1 cellular context compared by ENCODE assay signal in the genomic region with DNA sequence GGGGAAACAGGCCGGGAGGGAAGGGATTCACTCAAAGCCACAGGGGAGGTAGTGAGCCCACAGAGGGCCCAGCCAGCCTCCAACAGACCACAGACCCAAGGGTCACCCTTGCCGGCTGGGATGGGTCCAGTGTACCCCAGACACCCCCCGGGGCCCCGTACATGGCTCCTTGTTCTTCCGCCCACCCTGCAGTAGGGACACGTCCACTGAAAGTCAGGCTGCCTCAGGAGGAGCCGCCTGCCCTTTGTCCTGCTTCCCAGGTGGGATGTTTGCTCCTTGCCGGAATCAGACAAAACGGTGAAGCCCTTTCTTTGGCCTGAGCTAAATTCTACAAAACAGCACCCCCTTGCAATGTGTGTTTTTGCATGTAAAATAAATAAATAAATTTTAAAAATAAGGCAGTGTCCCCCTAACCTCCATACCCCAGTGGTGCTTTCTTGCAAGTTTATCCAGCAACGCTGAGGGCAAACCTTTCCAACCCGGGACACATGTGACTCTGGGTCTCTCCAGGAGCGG.
TF ChIP-seq lines count a peak whose summit lies in the region.

No MANE protein-coding gene starts in this region.

TF ChIP-seq in HepG2, 621 proteins besides CTCF, POLR2A, EP300 and RAD21 (continued from another document):
- no peak for TF ChIP-seq ZSCAN12 (CRISPR knock-in tag; IDR thresholded peaks at IDR 0.05)
- TF ChIP-seq ZNF652 (CRISPR knock-in tag; IDR thresholded peaks at IDR 0.05; ENCODE audit: borderline replicate concordance, low read depth): no peak
- TF ChIP-seq, protein P1, sequence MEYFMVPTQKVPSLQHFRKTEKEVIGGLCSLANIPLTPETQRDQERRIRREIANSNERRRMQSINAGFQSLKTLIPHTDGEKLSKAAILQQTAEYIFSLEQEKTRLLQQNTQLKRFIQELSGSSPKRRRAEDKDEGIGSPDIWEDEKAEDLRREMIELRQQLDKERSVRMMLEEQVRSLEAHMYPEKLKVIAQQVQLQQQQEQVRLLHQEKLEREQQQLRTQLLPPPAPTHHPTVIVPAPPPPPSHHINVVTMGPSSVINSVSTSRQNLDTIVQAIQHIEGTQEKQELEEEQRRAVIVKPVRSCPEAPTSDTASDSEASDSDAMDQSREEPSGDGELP (IDR thresholded peaks at IDR 0.05; ENCODE audit: borderline replicate concordance, low read depth): no peak
- TF ChIP-seq ZFP90 (CRISPR knock-in tag; IDR thresholded peaks at IDR 0.05; ENCODE audit: borderline replicate concordance): no peak
- no peak for TF ChIP-seq TCF7 (IDR thresholded peaks at IDR 0.05; ENCODE audit: low read depth)
- no peak for TF ChIP-seq REST (IDR thresholded peaks at IDR 0.05; ENCODE audit: borderline replicate concordance in 1 of 2, low read depth in 1 of 2, low read length in 2 of 2)
- no peak for TF ChIP-seq MED1 (CRISPR knock-in tag; IDR thresholded peaks at IDR 0.05)
- no peak for TF ChIP-seq ERF (CRISPR knock-in tag; IDR thresholded peaks at IDR 0.05)
- no peak for TF ChIP-seq REL (CRISPR knock-in tag; conservative IDR thresholded peaks at IDR 0.05)
- TF ChIP-seq, protein P2, sequence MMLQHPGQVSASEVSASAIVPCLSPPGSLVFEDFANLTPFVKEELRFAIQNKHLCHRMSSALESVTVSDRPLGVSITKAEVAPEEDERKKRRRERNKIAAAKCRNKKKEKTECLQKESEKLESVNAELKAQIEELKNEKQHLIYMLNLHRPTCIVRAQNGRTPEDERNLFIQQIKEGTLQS (CRISPR knock-in tag; IDR thresholded peaks at IDR 0.05): no peak
- no peak for TF ChIP-seq RFX1 (IDR thresholded peaks at IDR 0.05)
- TF ChIP-seq, protein P3, sequence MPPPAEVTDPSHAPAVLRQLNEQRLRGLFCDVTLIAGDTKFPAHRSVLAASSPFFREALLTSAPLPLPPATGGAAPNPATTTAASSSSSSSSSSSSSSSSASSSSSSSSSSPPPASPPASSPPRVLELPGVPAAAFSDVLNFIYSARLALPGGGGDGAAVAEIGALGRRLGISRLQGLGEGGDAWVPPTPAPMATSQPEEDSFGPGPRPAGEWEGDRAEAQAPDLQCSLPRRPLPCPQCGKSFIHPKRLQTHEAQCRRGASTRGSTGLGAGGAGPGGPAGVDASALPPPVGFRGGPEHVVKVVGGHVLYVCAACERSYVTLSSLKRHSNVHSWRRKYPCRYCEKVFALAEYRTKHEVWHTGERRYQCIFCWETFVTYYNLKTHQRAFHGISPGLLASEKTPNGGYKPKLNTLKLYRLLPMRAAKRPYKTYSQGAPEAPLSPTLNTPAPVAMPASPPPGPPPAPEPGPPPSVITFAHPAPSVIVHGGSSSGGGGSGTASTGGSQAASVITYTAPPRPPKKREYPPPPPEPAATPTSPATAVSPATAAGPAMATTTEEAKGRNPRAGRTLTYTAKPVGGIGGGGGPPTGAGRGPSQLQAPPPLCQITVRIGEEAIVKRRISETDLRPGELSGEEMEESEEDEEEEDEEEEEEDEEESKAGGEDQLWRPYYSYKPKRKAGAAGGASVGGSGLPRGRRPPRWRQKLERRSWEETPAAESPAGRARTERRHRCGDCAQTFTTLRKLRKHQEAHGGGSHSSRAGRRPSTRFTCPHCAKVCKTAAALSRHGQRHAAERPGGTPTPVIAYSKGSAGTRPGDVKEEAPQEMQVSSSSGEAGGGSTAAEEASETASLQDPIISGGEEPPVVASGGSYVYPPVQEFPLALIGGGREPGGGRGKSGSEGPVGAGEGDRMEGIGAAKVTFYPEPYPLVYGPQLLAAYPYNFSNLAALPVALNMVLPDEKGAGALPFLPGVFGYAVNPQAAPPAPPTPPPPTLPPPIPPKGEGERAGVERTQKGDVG (CRISPR knock-in tag; IDR thresholded peaks at IDR 0.05; ENCODE audit: borderline replicate concordance): no peak
- no peak for TF ChIP-seq AGO2 (optimal IDR thresholded peaks at IDR 0.05; ENCODE audit: low read depth, low read length)
- TF ChIP-seq EHMT2 (IDR thresholded peaks at IDR 0.05; ENCODE audit: borderline replicate concordance, low read depth, low read length): no peak
- no peak for TF ChIP-seq IRX3 (CRISPR knock-in tag; IDR thresholded peaks at IDR 0.05; ENCODE audit: borderline replicate concordance, low read depth)
- TF ChIP-seq SUZ12 (IDR thresholded peaks at IDR 0.05; ENCODE audit: low read depth, low read length): no peak
